1 cellular context compared by ENCODE assay signal in genomic region chr20:18794428-18794787, GRCh38.
TF ChIP-seq lines count a peak whose summit lies in the region.

No MANE protein-coding gene starts in this region.

TF ChIP-seq in GM12878, 131 proteins besides CTCF, POLR2A, EP300 and RAD21 (continued from another document):
- TF ChIP-seq BCLAF1 (IDR thresholded peaks at IDR 0.05) (no peak), ZBED1 (IDR thresholded peaks at IDR 0.05; ENCODE audit: borderline replicate concordance) (no peak), NFYA (IDR thresholded peaks at IDR 0.05; ENCODE audit: borderline replicate concordance, low read depth, low read length) (no peak), ATF7 (IDR thresholded peaks at IDR 0.05; ENCODE audit: low read depth) (no peak), KAT2A (conservative IDR thresholded peaks at IDR 0.05; ENCODE audit: control insufficient read depth, low read depth, low read length) (no peak), CUX1 (IDR thresholded peaks at IDR 0.05; ENCODE audit: insufficient replicate concordance, low read depth, low read length) (no peak), NR2C2 (IDR thresholded peaks at IDR 0.05; ENCODE audit: borderline replicate concordance, control insufficient read depth, insufficient read length, low read depth) (no peak)
